ENCODE assay signal across 1 cellular context in the genomic region with DNA sequence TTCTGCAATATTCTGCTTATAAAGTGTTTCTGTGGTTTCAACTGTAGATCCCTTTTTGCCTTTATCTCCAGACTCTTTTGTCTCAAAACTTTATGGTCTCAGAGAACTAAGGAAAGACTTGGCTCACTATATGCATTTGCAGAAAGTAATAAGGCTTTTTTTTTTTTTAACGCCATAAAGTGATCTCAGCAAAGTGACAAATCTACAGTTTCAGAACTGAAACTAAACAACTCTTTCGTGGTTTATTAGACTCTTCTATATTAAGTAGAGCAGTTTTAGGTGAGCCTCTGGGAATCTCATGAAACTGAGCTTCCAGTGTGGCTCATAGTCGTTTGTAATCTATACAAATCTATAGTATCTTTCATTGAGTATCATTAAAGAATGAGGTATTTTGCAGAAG.
TF ChIP-seq lines count a peak whose summit lies in the region.

No MANE protein-coding gene starts in this region.

TF ChIP-seq in GM12878, 131 proteins besides CTCF, POLR2A, EP300 and RAD21:
- no peak for TF ChIP-seq ESRRA (IDR thresholded peaks at IDR 0.05; ENCODE audit: low read length)
- no peak for TF ChIP-seq ZSCAN29 (IDR thresholded peaks at IDR 0.05)
- no peak for TF ChIP-seq HDGF (IDR thresholded peaks at IDR 0.05)
- no peak for TF ChIP-seq RB1 (IDR thresholded peaks at IDR 0.05; ENCODE audit: borderline replicate concordance)
- TF ChIP-seq TARDBP (IDR thresholded peaks at IDR 0.05; ENCODE audit: borderline replicate concordance) = no peak
- TF ChIP-seq EGR1 (IDR thresholded peaks at IDR 0.05; ENCODE audit: borderline replicate concordance in 1 of 2, low read depth in 2 of 2, low read length in 2 of 2) = no peak
- no peak for TF ChIP-seq ETV6 (conservative IDR thresholded peaks at IDR 0.05 in 1 of 2, IDR thresholded peaks at IDR 0.05 in 1 of 2; ENCODE audit: borderline replicate concordance in 1 of 2, low read depth in 1 of 2)
- no peak for TF ChIP-seq RBBP5 (conservative IDR thresholded peaks at IDR 0.05)
- TF ChIP-seq MEF2B (IDR thresholded peaks at IDR 0.05; ENCODE audit: partially characterized antibody, poor library complexity, severe bottlenecking) = no peak
- TF ChIP-seq TCF3 (IDR thresholded peaks at IDR 0.05; ENCODE audit: borderline replicate concordance, insufficient read depth, low read depth, low read length) = no peak
- no peak for TF ChIP-seq RELA (IDR thresholded peaks at IDR 0.05; ENCODE audit: borderline replicate concordance, partially characterized antibody)
- TF ChIP-seq ZZZ3 (IDR thresholded peaks at IDR 0.05; ENCODE audit: control insufficient read depth, insufficient read length, low read depth) = no peak
- peak; percentile 10; the same call in 1 of the 2 replicates for TF ChIP-seq RUNX3 (IDR thresholded peaks at IDR 0.05; ENCODE audit: low read length)
- TF ChIP-seq ZNF384 (IDR thresholded peaks at IDR 0.05; ENCODE audit: borderline replicate concordance, low read depth, low read length) = peak; percentile 66; the same call in 1 of the 2 replicates
- TF ChIP-seq STAT3 (IDR thresholded peaks at IDR 0.05; ENCODE audit: low read depth, low read length) = no peak
- TF ChIP-seq JUNB (IDR thresholded peaks at IDR 0.05) = no peak
- no peak for TF ChIP-seq SPI1 (IDR thresholded peaks at IDR 0.05; ENCODE audit: borderline replicate concordance, insufficient read depth, low read depth, low read length)
